In genomic region chr9:82475584-82476328, GRCh38 we compare ENCODE assay signal across 18 cellular contexts.
DNase-seq lines count a peak whose midpoint lies in the region; ATAC-seq, FAIRE-seq and TF ChIP-seq lines count a peak whose summit lies in the region.
"Had no signal": no experiment of that assay in that cellular context is flagged by ENCODE, and none has a peak within 500 bp of the region (broad histone marks: within the 10 kb centered on the region; RNA-seq: fewer than 3 reads in every experiment).

No MANE protein-coding gene starts in this region.

- no peak overlapping the region for H3K4me2 ChIP-seq in hepatocyte

- POLR2A ChIA-PET in HEK293 (lab: Yijun Ruan, JAX) = no interaction called here

- H3K36me3 Mint-ChIP-seq in stimulated activated memory B cell treated with anti-CD40 and anti-IgM and Interleukin-4, amounts not matched to agents 10 μg/mL and 1 μg/mL and 100 μg/mL, for 72 hours = no peaks in the 10 kb centered on the region
- H3K36me3 Mint-ChIP-seq: CD14-positive monocyte; CD8-positive, alpha-beta T cell had no signal

- no peaks in the 10 kb centered on the region for H3K9me2 ChIP-seq in hepatocyte (replicated peaks; ENCODE audit: insufficient read depth)

- FAIRE-seq in colon (lab: Jason Lieb, UNC) (peak; percentile 64), HTR-8/SVneo (lab: Jason Lieb, UNC) (no peak)
- FAIRE-seq: D721Med, GM19239 had no signal

- H4K20me1 ChIP-seq in hepatocyte (ENCODE audit: insufficient read depth, poor library complexity, severe bottlenecking) = no peaks in the 10 kb centered on the region

- no peak overlapping the region for H2AFZ ChIP-seq in hepatocyte

- CTCF ChIA-PET in HEK293 (lab: Yijun Ruan, JAX) = no interaction called here

- H3K4me3 Mint-ChIP-seq in stimulated activated memory B cell treated with anti-CD40 and anti-IgM and Interleukin-4, amounts not matched to agents 10 μg/mL and 1 μg/mL and 100 μg/mL, for 72 hours = no peak overlapping the region
- H3K4me3 Mint-ChIP-seq: CD14-positive monocyte; CD8-positive, alpha-beta T cell; HFFc6 had no signal

- H3K9me3 ChIP-seq in HEK293 (ENCODE audit: control insufficient read depth, insufficient read depth, low read depth, low read length) = no peaks in the 10 kb centered on the region
- H3K9me3 ChIP-seq in hepatocyte (ENCODE audit: low read depth) = no peaks in the 10 kb centered on the region
- H3K9me3 ChIP-seq: HAP-1 had no signal

- H3K27ac ChIP-seq in HEK293 (ENCODE audit: extremely low read depth, low read depth, low read length) = no peak overlapping the region
- H3K27ac ChIP-seq in hepatocyte = no peak overlapping the region
- H3K27ac ChIP-seq: HL-60 had no signal

- peak; percentile 16 for ATAC-seq in stimulated activated memory B cell treated with anti-CD40 and anti-IgM and Interleukin-4, amounts not matched to agents 10 μg/mL and 1 μg/mL and 100 μg/mL, for 72 hours
- no peak for ATAC-seq in HG02970 (IDR thresholded peaks at IDR 0.05; ENCODE audit: low FRiP score, unreplicated experiment)
- ATAC-seq: CD8-positive, alpha-beta T cell had no signal

- peaks cover 7% of the 10 kb centered on the region for H3K27me3 Mint-ChIP-seq in stimulated activated memory B cell treated with anti-CD40 and anti-IgM and Interleukin-4, amounts not matched to agents 10 μg/mL and 1 μg/mL and 100 μg/mL, for 72 hours

- H3K9me3 Mint-ChIP-seq in stimulated activated memory B cell treated with anti-CD40 and anti-IgM and Interleukin-4, amounts not matched to agents 10 μg/mL and 1 μg/mL and 100 μg/mL, for 72 hours = no peaks in the 10 kb centered on the region
- H3K9me3 Mint-ChIP-seq: HFFc6 had no signal

- H3K27me3 ChIP-seq in hepatocyte = no peaks in the 10 kb centered on the region

- H3K4me3 ChIP-seq in HEK293 (ENCODE audit: low read depth, low read length) (no peak overlapping the region), hepatocyte (no peak overlapping the region)
- H3K4me3 ChIP-seq: HAP-1 had no signal

- H3K27ac Mint-ChIP-seq in stimulated activated memory B cell treated with anti-CD40 and anti-IgM and Interleukin-4, amounts not matched to agents 10 μg/mL and 1 μg/mL and 100 μg/mL, for 72 hours = no peak overlapping the region
- H3K27ac Mint-ChIP-seq: CD14-positive monocyte; CD8-positive, alpha-beta T cell; HFFc6 had no signal

- H3K36me3 ChIP-seq in HEK293 (ENCODE audit: control insufficient read depth in 2 of 2, insufficient read depth in 1 of 2, low read length in 2 of 2) (no peaks in the 10 kb centered on the region), hepatocyte (replicated peaks; ENCODE audit: insufficient read depth, low read depth) (no peaks in the 10 kb centered on the region)
- H3K36me3 ChIP-seq: HAP-1 had no signal

- no peak for TF ChIP-seq CTCF in HEK293 (tag by site-specific recombination; IDR thresholded peaks at IDR 0.05)
- no peak for TF ChIP-seq CTCF in hepatocyte (IDR thresholded peaks at IDR 0.05; ENCODE audit: poor library complexity)

- DNase-seq in hepatocyte (ENCODE audit: low spot score) (peak; percentile 8), HTR-8/SVneo (ENCODE audit: insufficient read length, low spot score) (no peak), DMS153 (lab: John Stamatoyannopoulos, UW) (no peak)
- DNase-seq: CD8-positive, alpha-beta T cell; COR-L47; DMS53; GF-D8; GOT3; HFFc6 had no signal

- no peaks in the 10 kb centered on the region for H3K79me2 ChIP-seq in hepatocyte

- no peaks in the 10 kb centered on the region for H3K4me1 ChIP-seq in HEK293 (ENCODE audit: control insufficient read depth, insufficient read depth, low read length)
- H3K4me1 ChIP-seq in hepatocyte (ENCODE audit: insufficient read depth) = peaks cover 4% of the 10 kb centered on the region
- H3K4me1 ChIP-seq: HAP-1 had no signal

- H3K4me1 Mint-ChIP-seq in stimulated activated memory B cell treated with anti-CD40 and anti-IgM and Interleukin-4, amounts not matched to agents 10 μg/mL and 1 μg/mL and 100 μg/mL, for 72 hours = no peaks in the 10 kb centered on the region
- H3K4me1 Mint-ChIP-seq: CD14-positive monocyte had no signal

- WGBS in hepatocyte (ENCODE audit: low lambda C conversion rate, missing lambda C conversion rate) = 56% methylated on average over 4 of the region's 4 CpGs

TF ChIP-seq in HEK293, 187 proteins besides CTCF, POLR2A, EP300 and RAD21:
- TF ChIP-seq, protein P1, sequence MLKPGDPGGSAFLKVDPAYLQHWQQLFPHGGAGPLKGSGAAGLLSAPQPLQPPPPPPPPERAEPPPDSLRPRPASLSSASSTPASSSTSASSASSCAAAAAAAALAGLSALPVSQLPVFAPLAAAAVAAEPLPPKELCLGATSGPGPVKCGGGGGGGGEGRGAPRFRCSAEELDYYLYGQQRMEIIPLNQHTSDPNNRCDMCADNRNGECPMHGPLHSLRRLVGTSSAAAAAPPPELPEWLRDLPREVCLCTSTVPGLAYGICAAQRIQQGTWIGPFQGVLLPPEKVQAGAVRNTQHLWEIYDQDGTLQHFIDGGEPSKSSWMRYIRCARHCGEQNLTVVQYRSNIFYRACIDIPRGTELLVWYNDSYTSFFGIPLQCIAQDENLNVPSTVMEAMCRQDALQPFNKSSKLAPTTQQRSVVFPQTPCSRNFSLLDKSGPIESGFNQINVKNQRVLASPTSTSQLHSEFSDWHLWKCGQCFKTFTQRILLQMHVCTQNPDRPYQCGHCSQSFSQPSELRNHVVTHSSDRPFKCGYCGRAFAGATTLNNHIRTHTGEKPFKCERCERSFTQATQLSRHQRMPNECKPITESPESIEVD (tag by site-specific recombination; IDR thresholded peaks at IDR 0.05) = peak; percentile 89
- TF ChIP-seq ZNF211 (tag by site-specific recombination; IDR thresholded peaks at IDR 0.05; ENCODE audit: low read depth) (no peak), ZNF843 (tag by site-specific recombination; IDR thresholded peaks at IDR 0.05) (0 out of 2 replicates have a peak, but pooled peaks have one; percentile 22)
